7 cellular contexts compared by ENCODE assay signal in the genomic region with DNA sequence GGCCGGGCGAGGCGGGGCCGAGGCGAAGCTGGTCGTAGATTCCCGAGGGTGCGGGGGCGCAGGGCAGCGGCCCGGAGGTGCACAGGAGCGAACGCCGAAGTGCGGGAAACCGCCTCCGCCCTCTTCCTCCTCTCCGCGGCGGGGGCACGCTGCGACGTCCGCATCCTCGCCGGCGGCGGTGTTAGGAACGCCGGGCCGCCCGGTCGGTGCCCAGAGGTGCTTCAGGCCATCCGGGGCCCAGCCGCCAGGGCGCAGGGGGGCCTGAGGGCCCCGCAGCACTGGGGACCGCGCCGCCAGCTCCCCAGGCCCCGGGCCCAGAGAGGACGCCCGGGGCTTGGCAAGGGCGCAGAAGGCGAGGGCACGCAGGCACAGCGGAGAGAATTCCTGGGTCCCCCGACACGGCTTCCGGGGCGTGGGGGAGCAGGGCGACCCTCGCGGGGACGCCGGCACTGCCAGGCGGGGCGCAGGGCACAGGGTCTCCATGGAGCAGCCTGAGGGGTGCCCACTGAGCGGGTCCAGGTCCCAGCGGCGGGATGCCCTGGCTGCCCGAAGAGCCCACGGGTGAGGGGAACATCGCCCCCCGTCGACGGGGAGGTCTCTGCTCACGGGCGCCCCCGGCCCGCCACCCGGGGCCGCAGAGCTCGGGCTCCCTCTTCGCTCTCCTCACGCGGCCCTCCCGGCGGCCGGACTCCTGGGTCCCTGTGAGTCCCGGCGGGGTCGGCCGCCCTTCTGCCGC. TPM values are rescaled to one million over a fixed set of nuclear protein-coding genes. Genes with fewer than 3 reads are reported as not detected.
DNase-seq lines count a peak whose midpoint lies in the region; ATAC-seq and TF ChIP-seq lines count a peak whose summit lies in the region.

No MANE protein-coding gene starts in this region.

- H3K9me3 Mint-ChIP-seq in HFFc6 (no peaks in the 10 kb centered on the region), T-cell (no peaks in the 10 kb centered on the region), nephron progenitor cell (no peaks in the 10 kb centered on the region)

- WGBS in ectodermal cell, 2 experiments = 0% methylated on average over 85 of the region's 85 CpGs

- H3K27ac Mint-ChIP-seq in HFFc6 (no peak overlapping the region), T-cell (no peak overlapping the region), nephron progenitor cell (no peak overlapping the region)

- POLR2A ChIA-PET in T-cell (lab: Charles Lee) = no interaction called here

- no peaks in the 10 kb centered on the region for H3K36me3 ChIP-seq in ectodermal cell (ENCODE audit: control insufficient read depth, insufficient read depth, low read length)

- H3K4me3 Mint-ChIP-seq in HFFc6 = no peak overlapping the region
- peak overlapping the region in 1 of 3 donors; percentile 63 for H3K4me3 Mint-ChIP-seq in T-cell
- H3K4me3 Mint-ChIP-seq in nephron progenitor cell = peak overlapping the region; percentile 38

- peak; percentile 18 to 31 (median 26) for ATAC-seq in T-cell (replicated peaks in 1 of 4)

- H3K36me3 Mint-ChIP-seq in HFFc6 (ENCODE audit: low read depth) = no peaks in the 10 kb centered on the region
- H3K36me3 Mint-ChIP-seq in T-cell = no peaks in the 10 kb centered on the region
- no peaks in the 10 kb centered on the region for H3K36me3 Mint-ChIP-seq in nephron progenitor cell (ENCODE audit: low read depth)

- peak; percentile 30 for TF ChIP-seq CTCF in GM13977 (IDR thresholded peaks at IDR 0.05; ENCODE audit: extremely low read depth, insufficient read depth, missing control alignments)
- peak; percentile 32; the same call in 1 of the 2 replicates for TF ChIP-seq CTCF in HFFc6 (IDR thresholded peaks at IDR 0.05)
- no peak for TF ChIP-seq CTCF in nephron progenitor cell (IDR thresholded peaks at IDR 0.05)

- H3K27ac ChIP-seq in ectodermal cell (ENCODE audit: insufficient read depth, low read depth, low read length, poor library complexity, severe bottlenecking) = peak overlapping the region; percentile 63

- H3K4me1 Mint-ChIP-seq in HFFc6 (ENCODE audit: low read depth) (peaks cover 33% of the 10 kb centered on the region), T-cell (peaks cover 10 to 25% (median 18%) of the 10 kb centered on the region in 3 donors), nephron progenitor cell (peaks cover 52% of the 10 kb centered on the region)

- CTCF ChIA-PET in T-cell (lab: Charles Lee) = interaction anchor here in 1 of 2 donors (0.6 kb wide), 1 partner anchor 485 kb away, joined by 3 read pairs; no protein-coding TSS in a partner anchor

- H3K4me3 ChIP-seq in ectodermal cell (ENCODE audit: insufficient read depth, low read depth, low read length) = peak overlapping the region; percentile 82

- in situ Hi-C loops in GM13977 (cut with MboI; ENCODE audit: low pct_unique_long_range_greater_than_20kb, low sequenced_read_pairs, unreplicated experiment) = no loop called here

- H3K4me1 ChIP-seq in ectodermal cell (ENCODE audit: control insufficient read depth, insufficient read depth, low read length) = peaks cover 30% of the 10 kb centered on the region

- peaks cover 51% of the 10 kb centered on the region for H3K27me3 ChIP-seq in ectodermal cell (ENCODE audit: control insufficient read depth, insufficient read depth, low read length, poor library complexity, severe bottlenecking)

- DNase-seq in GM13977 (ENCODE audit: low spot score) (no peak), HFFc6 (no peak), T-cell (peak in 10 of 34 experiments; percentile 10 to 34 (median 20)), nephron progenitor cell (peak; percentile 34), SKM-1 (lab: John Stamatoyannopoulos, UW; ENCODE audit: unreplicated experiment) (no peak), cerebellum (ENCODE audit: low spot score) (no peak)

- no peaks in the 10 kb centered on the region for H3K9me3 ChIP-seq in ectodermal cell (ENCODE audit: control insufficient read depth, low read length)

- H3K27me3 Mint-ChIP-seq in HFFc6 (ENCODE audit: insufficient read depth) (peaks cover 25% of the 10 kb centered on the region), T-cell (peaks cover 23 to 37% of the 10 kb centered on the region in 2 donors), nephron progenitor cell (ENCODE audit: low read depth, poor library complexity) (peaks cover 74% of the 10 kb centered on the region)

RNA-seq across cellular contexts. Expression of a gene that starts 0.6 kb away (rescaled TPM):
- total RNA-seq in HFFc6 (2021; fragmentation: NEBNext Ultra II Directional; extraction: Animal tissue kit (Norgen Biotek cat#: 25700)) = 1 to 10 TPM in 5 of 6 experiments, under 1 TPM in 1; 0.95 to 1.4 (median 1.3) TPM
- total RNA-seq in T-cell (1 to 10 TPM in 1 of 5 donors, under 1 TPM in 4; 0.68 to 1.6 (median 0.90) TPM), cerebellum (0.82 TPM)
- polyA plus RNA-seq in ectodermal cell (2013, experiment 1 of 4) = 32.9 TPM
- 31.6 TPM for polyA plus RNA-seq in ectodermal cell (2013, experiment 2 of 4)
- polyA plus RNA-seq in ectodermal cell (2013, experiment 3 of 4) = 25.6 TPM
- 27.4 TPM for polyA plus RNA-seq in ectodermal cell (2013, experiment 4 of 4)

RNA-seq across cellular contexts. Expression of a gene that starts 30.9 kb away (rescaled TPM):
- total RNA-seq in HFFc6 (2021; fragmentation: NEBNext Ultra II Directional; extraction: Animal tissue kit (Norgen Biotek cat#: 25700)) = 10 to 100 TPM; 26.5 to 31.5 (median 30.2) TPM
- total RNA-seq in T-cell (100 to 1,000 TPM; 412 to 506 (median 480) TPM), cerebellum (44.0 TPM)
- polyA plus RNA-seq in ectodermal cell (2013, experiment 1 of 4) = 43.9 TPM
- polyA plus RNA-seq in ectodermal cell (2013, experiment 2 of 4) = 52.0 TPM
- 39.9 TPM for polyA plus RNA-seq in ectodermal cell (2013, experiment 3 of 4)
- polyA plus RNA-seq in ectodermal cell (2013, experiment 4 of 4) = 46.5 TPM

RNA-seq across cellular contexts. Expression of a gene that starts 56.0 kb away (rescaled TPM):
- 10 to 100 TPM; 35.0 to 38.7 (median 36.6) TPM for total RNA-seq in HFFc6 (2021; fragmentation: NEBNext Ultra II Directional; extraction: Animal tissue kit (Norgen Biotek cat#: 25700))
- total RNA-seq in T-cell = 10 to 100 TPM; 10.7 to 21.5 (median 17.7) TPM
- polyA plus RNA-seq in ectodermal cell (2013, experiment 1 of 4) = 7.1 TPM
- polyA plus RNA-seq in ectodermal cell (2013, experiment 2 of 4) = 6.5 TPM
- 5.4 TPM for polyA plus RNA-seq in ectodermal cell (2013, experiment 3 of 4)
- 7.1 TPM for polyA plus RNA-seq in ectodermal cell (2013, experiment 4 of 4)
- total RNA-seq in cerebellum = 0.91 TPM
